In the genomic region with DNA sequence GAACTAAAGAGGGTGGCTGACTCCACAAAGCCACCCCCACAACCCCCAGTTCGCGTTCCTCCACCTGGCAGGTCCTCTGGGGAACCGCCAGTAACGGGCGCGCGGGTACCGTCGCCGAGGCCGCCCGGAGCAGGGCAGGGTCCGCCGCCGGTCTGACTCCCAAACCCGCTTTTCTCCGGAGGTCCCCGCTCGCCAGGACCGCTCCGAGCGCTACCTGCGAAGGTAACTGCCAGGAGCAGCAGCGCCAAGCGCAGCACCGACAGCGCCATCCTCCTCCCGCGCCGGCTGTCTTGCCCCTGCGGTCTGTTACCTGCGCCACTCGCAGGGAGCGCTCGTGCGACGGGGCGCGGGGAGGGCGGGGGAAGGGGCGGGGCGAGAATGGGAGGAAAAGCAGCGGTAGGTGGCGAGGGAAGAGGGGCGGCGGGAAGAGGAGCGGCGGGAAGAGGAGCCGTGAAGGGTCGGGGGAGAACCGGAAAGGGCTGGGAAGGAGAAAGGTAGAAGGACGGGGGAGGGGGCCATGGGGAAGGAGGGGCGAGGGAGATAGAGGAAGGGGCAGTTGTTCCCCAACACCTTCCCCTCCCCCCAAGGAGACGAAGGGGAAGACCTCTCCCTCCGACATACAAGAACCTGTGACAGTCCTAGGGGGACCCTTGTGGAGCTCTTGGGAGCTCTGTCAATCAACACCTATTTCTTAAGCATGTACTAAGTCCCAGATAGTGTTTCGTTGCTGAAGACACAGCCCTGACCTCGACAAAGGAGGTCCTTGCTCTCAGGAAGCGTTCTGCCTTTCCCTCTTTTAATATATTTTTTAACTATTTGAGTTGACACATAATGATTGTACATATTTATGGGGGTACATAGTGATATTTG, we compare ENCODE assay signal across 8 cellular contexts. TPM values are rescaled to one million over a fixed set of nuclear protein-coding genes. Genes with fewer than 3 reads are reported as not detected.
DNase-seq lines count a peak whose midpoint lies in the region; TF ChIP-seq lines count a peak whose summit lies in the region.

A gene with protein sequence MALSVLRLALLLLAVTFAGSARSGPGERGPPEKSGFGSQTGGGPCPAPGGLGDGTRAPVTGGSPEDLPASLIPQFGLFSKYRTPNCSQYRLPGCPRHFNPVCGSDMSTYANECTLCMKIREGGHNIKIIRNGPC (minus strand): TSS at position 308 of the 870 bp plus-strand sequence. CDS start 39 bp downstream, at position 269.

- H3K27me3 ChIP-seq in HAP-1 (ENCODE audit: low read depth) (peaks cover 5% of the 10 kb centered on the region; the same call in 1 of the 2 replicates), rectal smooth muscle tissue (ENCODE audit: control insufficient read depth, insufficient read depth, low read length) (peaks cover 6% of the 10 kb centered on the region)

- TF ChIP-seq CTCF in fibroblast of villous mesenchyme (IDR thresholded peaks at IDR 0.05; ENCODE audit: insufficient read depth, low read depth, low read length) = no peak

- H3K4me3 ChIP-seq in HAP-1 = peak within 1 kb of the TSS; percentile 42
- peak within 1 kb of the TSS; percentile 58 for H3K4me3 ChIP-seq in fibroblast of villous mesenchyme (ENCODE audit: low read depth, low read length)
- H3K4me3 ChIP-seq in rectal smooth muscle tissue (ENCODE audit: low read length) = peak within 1 kb of the TSS; percentile 60

- H3K4me1 ChIP-seq in HAP-1 (peaks cover 3% of the 10 kb centered on the region; the same call in 1 of the 2 replicates), rectal smooth muscle tissue (ENCODE audit: control insufficient read depth, insufficient read depth, low read length) (no peaks in the 10 kb centered on the region)

- DNase-seq in DMS153 (lab: John Stamatoyannopoulos, UW) = peak; percentile 31
- peak; percentile 67 to 90 for DNase-seq in HAP-1 (ENCODE audit: low spot score in 2 of 2)
- DNase-seq in NCI-H526 (lab: John Stamatoyannopoulos, UW) = peak; percentile 36 to 86
- peak; percentile 79 for DNase-seq in activated T-cell treated with anti-CD3 and anti-CD28 coated beads, Interleukin-2, amount 50 U/mL, for 1 hour
- DNase-seq in fibroblast of villous mesenchyme (ENCODE audit: low read depth) = no peak
- DNase-seq in amniotic stem cell (lab: John Stamatoyannopoulos, UW) = no peak
- DNase-seq in cerebellar nuclear complex (lab: John Stamatoyannopoulos, UW) = no peak

- H3K9me3 ChIP-seq in HAP-1 = no peaks in the 10 kb centered on the region

- in situ Hi-C loops in HAP-1 (cut with MboI; ENCODE audit: low sequenced_read_pairs) = no loop called here

- H3K27ac ChIP-seq in rectal smooth muscle tissue (ENCODE audit: low read depth, low read length) = no peak within 1 kb of the TSS

- H3K36me3 ChIP-seq in HAP-1 (replicated peaks) (no peaks in the 10 kb centered on the region), rectal smooth muscle tissue (ENCODE audit: control insufficient read depth, insufficient read depth, low read length) (no peaks in the 10 kb centered on the region)

- no peak within 1 kb of the TSS for H3K9ac ChIP-seq in rectal smooth muscle tissue (ENCODE audit: low read length)

RNA-seq across cellular contexts. Expression of the gene that starts here (rescaled TPM):
- not detected in 2 replicates for total RNA-seq in fibroblast of villous mesenchyme

Comparison
In these comparisons a context has a peak if more than half of its experiments do, and no peak if none do; other contexts are left out.
1. DNase-seq: peak in DMS153 (single experiment), HAP-1 (2 of 2), NCI-H526 (2 of 2) and activated T-cell treated with anti-CD3 and anti-CD28 coated beads, Interleukin-2, amount 50 U/mL, for 1 hour (single experiment); none in fibroblast of villous mesenchyme (single experiment), amniotic stem cell (single experiment) and cerebellar nuclear complex (0 of 2).
2. Peak in every context shown above with its lines, with median percentiles within 50 percentile points of each other: H3K4me3 ChIP-seq.